1 cellular context compared by ENCODE assay signal in the genomic region with DNA sequence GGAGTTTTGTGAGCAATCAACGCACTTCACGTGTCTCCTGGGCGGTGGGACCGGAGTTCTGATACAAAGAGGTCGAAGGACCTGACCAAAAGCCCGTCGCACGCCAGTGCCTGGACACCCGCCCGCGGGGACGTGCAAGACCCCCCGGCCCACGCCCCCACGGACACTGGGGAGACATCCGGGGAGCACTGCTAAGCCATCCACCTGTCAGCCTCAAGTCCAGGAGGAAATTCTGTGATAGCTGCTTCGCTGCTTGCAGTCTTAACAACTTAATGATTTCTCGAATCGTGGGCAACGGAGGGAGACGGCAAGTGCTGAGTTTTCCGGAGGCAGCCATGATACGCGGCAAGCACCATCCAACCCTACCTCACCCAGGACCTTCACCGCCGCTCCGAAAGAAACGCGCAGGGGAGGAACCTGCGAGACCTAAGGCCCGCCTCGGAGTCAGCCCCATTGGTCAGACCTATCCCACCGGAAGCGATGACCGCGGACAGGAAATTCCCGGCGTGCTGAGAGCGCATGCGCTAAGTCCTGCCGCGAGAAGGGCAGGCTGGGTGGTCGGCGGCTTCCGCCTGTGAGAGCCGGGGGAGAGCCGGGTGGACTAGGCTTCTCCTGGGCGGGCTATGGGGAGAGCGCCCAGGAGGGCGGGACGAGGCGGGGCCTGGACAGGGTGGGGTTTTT.
TF ChIP-seq lines count a peak whose summit lies in the region.

A gene (minus strand): TSS at position 393 of the 681 bp plus-strand sequence. CDS start 56 bp downstream, at position 337.

TF ChIP-seq in HepG2, 621 proteins besides CTCF, POLR2A, EP300 and RAD21 (continued from another document and continues in another):
- TF ChIP-seq, protein P1, sequence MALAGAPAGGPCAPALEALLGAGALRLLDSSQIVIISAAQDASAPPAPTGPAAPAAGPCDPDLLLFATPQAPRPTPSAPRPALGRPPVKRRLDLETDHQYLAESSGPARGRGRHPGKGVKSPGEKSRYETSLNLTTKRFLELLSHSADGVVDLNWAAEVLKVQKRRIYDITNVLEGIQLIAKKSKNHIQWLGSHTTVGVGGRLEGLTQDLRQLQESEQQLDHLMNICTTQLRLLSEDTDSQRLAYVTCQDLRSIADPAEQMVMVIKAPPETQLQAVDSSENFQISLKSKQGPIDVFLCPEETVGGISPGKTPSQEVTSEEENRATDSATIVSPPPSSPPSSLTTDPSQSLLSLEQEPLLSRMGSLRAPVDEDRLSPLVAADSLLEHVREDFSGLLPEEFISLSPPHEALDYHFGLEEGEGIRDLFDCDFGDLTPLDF (CRISPR knock-in tag; IDR thresholded peaks at IDR 0.05): peak; percentile 72
- TF ChIP-seq RFX3 (CRISPR knock-in tag; IDR thresholded peaks at IDR 0.05): no peak
- TF ChIP-seq, protein P2, sequence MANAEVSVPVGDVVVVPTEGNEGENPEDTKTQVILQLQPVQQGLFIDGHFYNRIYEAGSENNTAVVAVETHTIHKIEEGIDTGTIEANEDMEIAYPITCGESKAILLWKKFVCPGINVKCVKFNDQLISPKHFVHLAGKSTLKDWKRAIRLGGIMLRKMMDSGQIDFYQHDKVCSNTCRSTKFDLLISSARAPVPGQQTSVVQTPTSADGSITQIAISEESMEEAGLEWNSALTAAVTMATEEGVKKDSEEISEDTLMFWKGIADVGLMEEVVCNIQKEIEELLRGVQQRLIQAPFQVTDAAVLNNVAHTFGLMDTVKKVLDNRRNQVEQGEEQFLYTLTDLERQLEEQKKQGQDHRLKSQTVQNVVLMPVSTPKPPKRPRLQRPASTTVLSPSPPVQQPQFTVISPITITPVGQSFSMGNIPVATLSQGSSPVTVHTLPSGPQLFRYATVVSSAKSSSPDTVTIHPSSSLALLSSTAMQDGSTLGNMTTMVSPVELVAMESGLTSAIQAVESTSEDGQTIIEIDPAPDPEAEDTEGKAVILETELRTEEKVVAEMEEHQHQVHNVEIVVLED (CRISPR knock-in tag; IDR thresholded peaks at IDR 0.05; ENCODE audit: borderline replicate concordance): no peak; the same call in 1 of the 2 replicates
- TF ChIP-seq ZFP82 (CRISPR knock-in tag; IDR thresholded peaks at IDR 0.05; ENCODE audit: borderline replicate concordance): 0 out of 2 replicates have a peak, but pooled peaks have one; percentile 29
- 0 out of 2 replicates have a peak, but pooled peaks have one; percentile 7 for TF ChIP-seq ZNF205 (CRISPR knock-in tag; IDR thresholded peaks at IDR 0.05)
- TF ChIP-seq FOXK2 (IDR thresholded peaks at IDR 0.05): no peak
- TF ChIP-seq BRCA1 (CRISPR knock-in tag; IDR thresholded peaks at IDR 0.05): peak; percentile 66; the same call in 1 of the 2 replicates
- TF ChIP-seq, protein P3, sequence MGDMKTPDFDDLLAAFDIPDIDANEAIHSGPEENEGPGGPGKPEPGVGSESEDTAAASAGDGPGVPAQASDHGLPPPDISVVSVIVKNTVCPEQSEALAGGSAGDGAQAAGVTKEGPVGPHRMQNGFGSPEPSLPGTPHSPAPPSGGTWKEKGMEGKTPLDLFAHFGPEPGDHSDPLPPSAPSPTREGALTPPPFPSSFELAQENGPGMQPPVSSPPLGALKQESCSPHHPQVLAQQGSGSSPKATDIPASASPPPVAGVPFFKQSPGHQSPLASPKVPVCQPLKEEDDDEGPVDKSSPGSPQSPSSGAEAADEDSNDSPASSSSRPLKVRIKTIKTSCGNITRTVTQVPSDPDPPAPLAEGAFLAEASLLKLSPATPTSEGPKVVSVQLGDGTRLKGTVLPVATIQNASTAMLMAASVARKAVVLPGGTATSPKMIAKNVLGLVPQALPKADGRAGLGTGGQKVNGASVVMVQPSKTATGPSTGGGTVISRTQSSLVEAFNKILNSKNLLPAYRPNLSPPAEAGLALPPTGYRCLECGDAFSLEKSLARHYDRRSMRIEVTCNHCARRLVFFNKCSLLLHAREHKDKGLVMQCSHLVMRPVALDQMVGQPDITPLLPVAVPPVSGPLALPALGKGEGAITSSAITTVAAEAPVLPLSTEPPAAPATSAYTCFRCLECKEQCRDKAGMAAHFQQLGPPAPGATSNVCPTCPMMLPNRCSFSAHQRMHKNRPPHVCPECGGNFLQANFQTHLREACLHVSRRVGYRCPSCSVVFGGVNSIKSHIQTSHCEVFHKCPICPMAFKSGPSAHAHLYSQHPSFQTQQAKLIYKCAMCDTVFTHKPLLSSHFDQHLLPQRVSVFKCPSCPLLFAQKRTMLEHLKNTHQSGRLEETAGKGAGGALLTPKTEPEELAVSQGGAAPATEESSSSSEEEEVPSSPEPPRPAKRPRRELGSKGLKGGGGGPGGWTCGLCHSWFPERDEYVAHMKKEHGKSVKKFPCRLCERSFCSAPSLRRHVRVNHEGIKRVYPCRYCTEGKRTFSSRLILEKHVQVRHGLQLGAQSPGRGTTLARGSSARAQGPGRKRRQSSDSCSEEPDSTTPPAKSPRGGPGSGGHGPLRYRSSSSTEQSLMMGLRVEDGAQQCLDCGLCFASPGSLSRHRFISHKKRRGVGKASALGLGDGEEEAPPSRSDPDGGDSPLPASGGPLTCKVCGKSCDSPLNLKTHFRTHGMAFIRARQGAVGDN (CRISPR knock-in tag; IDR thresholded peaks at IDR 0.05): peak; percentile 96
- no peak for TF ChIP-seq BORCS8-MEF2B (CRISPR knock-in tag; IDR thresholded peaks at IDR 0.05)
- no peak for TF ChIP-seq TBX3 (IDR thresholded peaks at IDR 0.05; ENCODE audit: borderline replicate concordance)
- TF ChIP-seq, protein P4, sequence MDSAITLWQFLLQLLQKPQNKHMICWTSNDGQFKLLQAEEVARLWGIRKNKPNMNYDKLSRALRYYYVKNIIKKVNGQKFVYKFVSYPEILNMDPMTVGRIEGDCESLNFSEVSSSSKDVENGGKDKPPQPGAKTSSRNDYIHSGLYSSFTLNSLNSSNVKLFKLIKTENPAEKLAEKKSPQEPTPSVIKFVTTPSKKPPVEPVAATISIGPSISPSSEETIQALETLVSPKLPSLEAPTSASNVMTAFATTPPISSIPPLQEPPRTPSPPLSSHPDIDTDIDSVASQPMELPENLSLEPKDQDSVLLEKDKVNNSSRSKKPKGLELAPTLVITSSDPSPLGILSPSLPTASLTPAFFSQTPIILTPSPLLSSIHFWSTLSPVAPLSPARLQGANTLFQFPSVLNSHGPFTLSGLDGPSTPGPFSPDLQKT (CRISPR knock-in tag; IDR thresholded peaks at IDR 0.05; ENCODE audit: borderline replicate concordance): no peak
- no peak; the same call in 1 of the 2 replicates for TF ChIP-seq NRL (CRISPR knock-in tag; IDR thresholded peaks at IDR 0.05; ENCODE audit: borderline replicate concordance)
- TF ChIP-seq TCF7 (IDR thresholded peaks at IDR 0.05; ENCODE audit: low read depth): 0 out of 2 replicates have a peak, but pooled peaks have one; percentile 26
- TF ChIP-seq NFKBIZ (CRISPR knock-in tag; IDR thresholded peaks at IDR 0.05): 0 out of 2 replicates have a peak, but pooled peaks have one; percentile 30
- TF ChIP-seq NR2F6 (IDR thresholded peaks at IDR 0.05): no peak
- TF ChIP-seq NR2F6 (CRISPR knock-in tag; IDR thresholded peaks at IDR 0.05): no peak
- TF ChIP-seq KLF9 (CRISPR knock-in tag; IDR thresholded peaks at IDR 0.05; ENCODE audit: low read depth): no peak
- TF ChIP-seq, protein P5, sequence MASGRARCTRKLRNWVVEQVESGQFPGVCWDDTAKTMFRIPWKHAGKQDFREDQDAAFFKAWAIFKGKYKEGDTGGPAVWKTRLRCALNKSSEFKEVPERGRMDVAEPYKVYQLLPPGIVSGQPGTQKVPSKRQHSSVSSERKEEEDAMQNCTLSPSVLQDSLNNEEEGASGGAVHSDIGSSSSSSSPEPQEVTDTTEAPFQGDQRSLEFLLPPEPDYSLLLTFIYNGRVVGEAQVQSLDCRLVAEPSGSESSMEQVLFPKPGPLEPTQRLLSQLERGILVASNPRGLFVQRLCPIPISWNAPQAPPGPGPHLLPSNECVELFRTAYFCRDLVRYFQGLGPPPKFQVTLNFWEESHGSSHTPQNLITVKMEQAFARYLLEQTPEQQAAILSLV (CRISPR knock-in tag; IDR thresholded peaks at IDR 0.05; ENCODE audit: borderline replicate concordance): no peak; the same call in 1 of the 2 replicates
- TF ChIP-seq RBM39 (IDR thresholded peaks at IDR 0.05; ENCODE audit: low read depth, low read length, poor library complexity, severe bottlenecking): peak; percentile 80
- TF ChIP-seq ADNP (CRISPR knock-in tag; IDR thresholded peaks at IDR 0.05): no peak
- no peak for TF ChIP-seq ZNF253 (CRISPR knock-in tag; IDR thresholded peaks at IDR 0.05; ENCODE audit: borderline replicate concordance)
- TF ChIP-seq, protein P6, sequence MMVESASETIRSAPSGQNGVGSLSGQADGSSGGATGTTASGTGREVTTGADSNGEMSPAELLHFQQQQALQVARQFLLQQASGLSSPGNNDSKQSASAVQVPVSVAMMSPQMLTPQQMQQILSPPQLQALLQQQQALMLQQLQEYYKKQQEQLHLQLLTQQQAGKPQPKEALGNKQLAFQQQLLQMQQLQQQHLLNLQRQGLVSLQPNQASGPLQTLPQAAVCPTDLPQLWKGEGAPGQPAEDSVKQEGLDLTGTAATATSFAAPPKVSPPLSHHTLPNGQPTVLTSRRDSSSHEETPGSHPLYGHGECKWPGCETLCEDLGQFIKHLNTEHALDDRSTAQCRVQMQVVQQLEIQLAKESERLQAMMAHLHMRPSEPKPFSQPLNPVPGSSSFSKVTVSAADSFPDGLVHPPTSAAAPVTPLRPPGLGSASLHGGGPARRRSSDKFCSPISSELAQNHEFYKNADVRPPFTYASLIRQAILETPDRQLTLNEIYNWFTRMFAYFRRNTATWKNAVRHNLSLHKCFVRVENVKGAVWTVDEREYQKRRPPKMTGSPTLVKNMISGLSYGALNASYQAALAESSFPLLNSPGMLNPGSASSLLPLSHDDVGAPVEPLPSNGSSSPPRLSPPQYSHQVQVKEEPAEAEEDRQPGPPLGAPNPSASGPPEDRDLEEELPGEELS (CRISPR knock-in tag; IDR thresholded peaks at IDR 0.05): peak; percentile 20; the same call in 1 of the 2 replicates
- no peak for TF ChIP-seq ZNF75D (CRISPR knock-in tag; IDR thresholded peaks at IDR 0.05; ENCODE audit: borderline replicate concordance)
- peak; percentile 85 for TF ChIP-seq RELA (CRISPR knock-in tag; IDR thresholded peaks at IDR 0.05)
- TF ChIP-seq, protein P7, sequence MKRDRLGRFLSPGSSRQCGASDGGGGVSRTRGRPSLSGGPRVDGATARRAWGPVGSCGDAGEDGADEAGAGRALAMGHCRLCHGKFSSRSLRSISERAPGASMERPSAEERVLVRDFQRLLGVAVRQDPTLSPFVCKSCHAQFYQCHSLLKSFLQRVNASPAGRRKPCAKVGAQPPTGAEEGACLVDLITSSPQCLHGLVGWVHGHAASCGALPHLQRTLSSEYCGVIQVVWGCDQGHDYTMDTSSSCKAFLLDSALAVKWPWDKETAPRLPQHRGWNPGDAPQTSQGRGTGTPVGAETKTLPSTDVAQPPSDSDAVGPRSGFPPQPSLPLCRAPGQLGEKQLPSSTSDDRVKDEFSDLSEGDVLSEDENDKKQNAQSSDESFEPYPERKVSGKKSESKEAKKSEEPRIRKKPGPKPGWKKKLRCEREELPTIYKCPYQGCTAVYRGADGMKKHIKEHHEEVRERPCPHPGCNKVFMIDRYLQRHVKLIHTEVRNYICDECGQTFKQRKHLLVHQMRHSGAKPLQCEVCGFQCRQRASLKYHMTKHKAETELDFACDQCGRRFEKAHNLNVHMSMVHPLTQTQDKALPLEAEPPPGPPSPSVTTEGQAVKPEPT (CRISPR knock-in tag; IDR thresholded peaks at IDR 0.05; ENCODE audit: low read depth): peak; percentile 62; the same call in 1 of the 2 replicates
- peak in 1 of 2 experiments; percentile 58; a peak in 2 of 4 replicates for TF ChIP-seq KLF16 (CRISPR knock-in tag; IDR thresholded peaks at IDR 0.05)
- TF ChIP-seq ZNF577 (CRISPR knock-in tag; IDR thresholded peaks at IDR 0.05; ENCODE audit: borderline replicate concordance, low read depth): 0 out of 2 replicates have a peak, but pooled peaks have one; percentile 81
- TF ChIP-seq CCDC6 (CRISPR knock-in tag; IDR thresholded peaks at IDR 0.05): peak; percentile 62; the same call in 1 of the 2 replicates
- TF ChIP-seq PAF1 (CRISPR knock-in tag; IDR thresholded peaks at IDR 0.05): no peak
- TF ChIP-seq SMAD3 (CRISPR knock-in tag; IDR thresholded peaks at IDR 0.05): no peak
- TF ChIP-seq ZNF792 (CRISPR knock-in tag; IDR thresholded peaks at IDR 0.05): no peak; the same call in 1 of the 2 replicates
- no peak for TF ChIP-seq TMF1 (CRISPR knock-in tag; IDR thresholded peaks at IDR 0.05; ENCODE audit: low read depth)
- no peak for TF ChIP-seq NR1H2 (CRISPR knock-in tag; IDR thresholded peaks at IDR 0.05; ENCODE audit: borderline replicate concordance, low read depth)
- TF ChIP-seq SP140L (CRISPR knock-in tag; IDR thresholded peaks at IDR 0.05; ENCODE audit: borderline replicate concordance): no peak; the same call in none of the 2 replicates
- peak; percentile 72 for TF ChIP-seq YEATS4 (CRISPR knock-in tag; IDR thresholded peaks at IDR 0.05; ENCODE audit: borderline replicate concordance)
- peak; percentile 82 for TF ChIP-seq ZNF143 (CRISPR knock-in tag; IDR thresholded peaks at IDR 0.05)
- TF ChIP-seq, protein P8, sequence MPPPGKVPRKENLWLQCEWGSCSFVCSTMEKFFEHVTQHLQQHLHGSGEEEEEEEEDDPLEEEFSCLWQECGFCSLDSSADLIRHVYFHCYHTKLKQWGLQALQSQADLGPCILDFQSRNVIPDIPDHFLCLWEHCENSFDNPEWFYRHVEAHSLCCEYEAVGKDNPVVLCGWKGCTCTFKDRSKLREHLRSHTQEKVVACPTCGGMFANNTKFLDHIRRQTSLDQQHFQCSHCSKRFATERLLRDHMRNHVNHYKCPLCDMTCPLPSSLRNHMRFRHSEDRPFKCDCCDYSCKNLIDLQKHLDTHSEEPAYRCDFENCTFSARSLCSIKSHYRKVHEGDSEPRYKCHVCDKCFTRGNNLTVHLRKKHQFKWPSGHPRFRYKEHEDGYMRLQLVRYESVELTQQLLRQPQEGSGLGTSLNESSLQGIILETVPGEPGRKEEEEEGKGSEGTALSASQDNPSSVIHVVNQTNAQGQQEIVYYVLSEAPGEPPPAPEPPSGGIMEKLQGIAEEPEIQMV (CRISPR knock-in tag; IDR thresholded peaks at IDR 0.05; ENCODE audit: low read depth): no peak
- TF ChIP-seq ZNF816 (CRISPR knock-in tag; IDR thresholded peaks at IDR 0.05; ENCODE audit: borderline replicate concordance): peak; percentile 60; the same call in 1 of the 2 replicates
- peak; percentile 75 for TF ChIP-seq CREB1 (IDR thresholded peaks at IDR 0.05)
- peak; percentile 75 for TF ChIP-seq CREB1 (CRISPR knock-in tag; IDR thresholded peaks at IDR 0.05)
- no peak for TF ChIP-seq DNMT3B (CRISPR knock-in tag; conservative IDR thresholded peaks at IDR 0.05)
- TF ChIP-seq ZNF629 (CRISPR knock-in tag; conservative IDR thresholded peaks at IDR 0.05): peak; percentile 30; the same call in 1 of the 2 replicates
- peak; percentile 90; the same call in 1 of the 2 replicates for TF ChIP-seq ZSCAN25 (CRISPR knock-in tag; IDR thresholded peaks at IDR 0.05)
- TF ChIP-seq RXRB (CRISPR knock-in tag; IDR thresholded peaks at IDR 0.05; ENCODE audit: borderline replicate concordance): peak; percentile 26; the same call in 1 of the 2 replicates
